In the genomic region with DNA sequence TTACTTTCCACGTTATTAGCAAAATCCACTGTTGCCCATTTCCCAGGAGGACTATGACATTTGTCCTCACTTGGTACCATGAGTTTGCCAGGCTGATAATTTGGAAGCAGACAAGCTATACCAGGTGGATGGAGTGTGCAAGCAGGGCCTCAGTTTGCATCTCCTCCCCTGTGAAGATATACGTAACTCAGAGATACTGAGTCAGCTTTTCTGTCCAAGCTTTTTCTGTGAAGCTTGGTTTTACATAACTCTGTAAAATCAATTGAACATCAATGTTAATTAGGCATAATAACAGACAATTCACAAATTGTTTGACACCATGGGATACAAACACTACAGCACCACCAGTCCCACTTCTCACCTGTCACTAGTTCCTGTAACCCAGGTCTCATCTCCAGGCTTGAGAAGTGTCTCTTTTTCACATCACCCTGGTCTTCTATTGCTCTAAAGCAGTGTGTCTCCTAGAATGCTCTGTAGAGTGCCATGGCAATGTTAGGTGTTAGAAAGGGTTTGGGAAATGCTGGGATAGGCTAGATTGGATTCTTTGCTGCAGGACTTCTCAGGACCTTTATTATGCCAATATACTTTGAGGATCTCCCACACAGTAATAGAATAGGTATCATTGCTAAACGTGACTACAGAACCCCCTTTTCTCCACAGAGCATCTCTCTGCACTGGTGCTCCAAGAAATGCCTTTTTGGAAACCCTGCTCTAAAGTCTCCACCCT, we compare ENCODE assay signal across 25 cellular contexts. TPM values are rescaled to one million over a fixed set of nuclear protein-coding genes. Genes with fewer than 3 reads are reported as not detected.
DNase-seq lines count a peak whose midpoint lies in the region; ATAC-seq, FAIRE-seq and TF ChIP-seq lines count a peak whose summit lies in the region.
"Had no signal": no experiment of that assay in that cellular context is flagged by ENCODE, and none has a peak within 500 bp of the region (broad histone marks: within the 10 kb centered on the region; RNA-seq: fewer than 3 reads in every experiment).

No MANE protein-coding gene starts in this region.

- TF ChIP-seq POLR2A in HepG2 (IDR thresholded peaks at IDR 0.05; ENCODE audit: insufficient read depth in 1 of 2, low read depth in 2 of 2, low read length in 2 of 2) (no peak), right lobe of liver (IDR thresholded peaks at IDR 0.05) (no peak), Peyer's patch (IDR thresholded peaks at IDR 0.05) (no peak)

- in situ Hi-C loops in HepG2 (cut with HindIII; ENCODE audit: extremely low pct_ligation_motif_present, low pct_unique_long_range_greater_than_20kb): no loop called here

- TF ChIP-seq RAD21 in HepG2 (CRISPR knock-in tag; IDR thresholded peaks at IDR 0.05): no peak

- H3K27me3 Mint-ChIP-seq in brain: peaks cover 8% of the 10 kb centered on the region
- H3K27me3 Mint-ChIP-seq in nephron progenitor cell (ENCODE audit: low read depth, poor library complexity): peaks cover 44% of the 10 kb centered on the region
- peaks cover 4% of the 10 kb centered on the region for H3K27me3 Mint-ChIP-seq in chondrocyte (ENCODE audit: low read depth)

- no TSS peak for BruUV-seq in HepG2 (replicated peaks; lab: Mats Ljungman, UMichigan)

- H3K9me3 Mint-ChIP-seq in brain: peaks cover 0 to 14% (median 6%) of the 10 kb centered on the region in 5 experiments
- peaks cover 8% of the 10 kb centered on the region for H3K9me3 Mint-ChIP-seq in nephron progenitor cell
- no peaks in the 10 kb centered on the region for H3K9me3 Mint-ChIP-seq in chondrocyte (ENCODE audit: low read depth)
- H3K9me3 Mint-ChIP-seq: GM23338, HFFc6 had no signal

- no peak overlapping the region for H3K9ac ChIP-seq in HepG2 (ENCODE audit: insufficient read depth, low read depth, low read length)
- H3K9ac ChIP-seq: BLaER1 had no signal

- H3K9me3 ChIP-seq in HepG2 (ENCODE audit: low read length) (no peaks in the 10 kb centered on the region), right lobe of liver (no peaks in the 10 kb centered on the region), Peyer's patch (peaks cover 0 to 3% (median 0%) of the 10 kb centered on the region in 4 donors)

- peak overlapping the region in 1 of 5 experiments; percentile 14 for H3K4me3 Mint-ChIP-seq in brain
- H3K4me3 Mint-ChIP-seq in nephron progenitor cell: no peak overlapping the region
- H3K4me3 Mint-ChIP-seq in chondrocyte (ENCODE audit: unreplicated experiment): no peak overlapping the region
- H3K4me3 Mint-ChIP-seq: CD14-positive monocyte; CD4-positive, alpha-beta memory T cell; GM23338; HFFc6; IgD-negative memory B cell had no signal

- WGBS in HepG2 (ENCODE audit: low lambda C conversion rate): 35% methylated on average over 3 of the region's 3 CpGs
- 82% methylated on average over 3 of the region's 3 CpGs for WGBS in right lobe of liver (ENCODE audit: insufficient coverage, low coverage, low lambda C conversion rate, missing lambda C conversion rate)

- H3K79me2 ChIP-seq in HepG2 (ENCODE audit: insufficient read depth, low read length): no peaks in the 10 kb centered on the region

- H2AFZ ChIP-seq in HepG2 (ENCODE audit: low read length): no peak overlapping the region
- H2AFZ ChIP-seq: GM23338 had no signal

- no peak for ATAC-seq in HepG2
- ATAC-seq in right lobe of liver: no peak
- ATAC-seq: GM12878 had no signal

- intact Hi-C loops in HepG2 (cut with micrococcal nuclease; ENCODE audit: unreplicated experiment): no loop called here
- intact Hi-C loops in right lobe of liver (cut with DNase I): no loop called here

- TF ChIP-seq EP300 in HepG2 (IDR thresholded peaks at IDR 0.05; ENCODE audit: low read depth in 2 of 2, low read length in 2 of 2): no peak
- TF ChIP-seq EP300 in HepG2 (CRISPR knock-in tag; IDR thresholded peaks at IDR 0.05; ENCODE audit: borderline replicate concordance): no peak

- no peaks in the 10 kb centered on the region; a peak in 2 of 5 replicates for H3K27me3 ChIP-seq in HepG2 (ENCODE audit: control insufficient read depth in 1 of 2, insufficient read depth in 2 of 2, low read length in 2 of 2)
- H3K27me3 ChIP-seq in right lobe of liver: no peaks in the 10 kb centered on the region
- H3K27me3 ChIP-seq in Peyer's patch: no peaks in the 10 kb centered on the region
- H3K27me3 ChIP-seq: BLaER1 had no signal

- no peak overlapping the region for H3K4me2 ChIP-seq in HepG2 (ENCODE audit: low read depth, low read length)
- H3K4me2 ChIP-seq: BLaER1, GM23338 had no signal

- H3K4me3 ChIP-seq in HepG2 (replicated peaks in 1 of 3; ENCODE audit: insufficient read depth in 1 of 3, low read depth in 2 of 3, low read length in 3 of 3): no peak overlapping the region
- no peak overlapping the region for H3K4me3 ChIP-seq in right lobe of liver
- H3K4me3 ChIP-seq in Peyer's patch: no peak overlapping the region
- H3K4me3 ChIP-seq: BLaER1, GM12878, GM23338 had no signal

- H3K36me3 Mint-ChIP-seq in brain (no peaks in the 10 kb centered on the region), nephron progenitor cell (ENCODE audit: low read depth) (no peaks in the 10 kb centered on the region), chondrocyte (ENCODE audit: low read depth) (peaks cover 2% of the 10 kb centered on the region)
- H3K36me3 Mint-ChIP-seq: CD4-positive, alpha-beta memory T cell; IgD-negative memory B cell had no signal

- H3K4me1 Mint-ChIP-seq in brain (peaks cover 10% of the 10 kb centered on the region), nephron progenitor cell (peaks cover 8% of the 10 kb centered on the region), chondrocyte (ENCODE audit: low read depth) (peaks cover 4% of the 10 kb centered on the region)
- H3K4me1 Mint-ChIP-seq: CD14-positive monocyte; CD4-positive, alpha-beta memory T cell; GM23338; IgD-negative memory B cell had no signal

- H3K27ac ChIP-seq in HepG2 (ENCODE audit: extremely low read length, insufficient read depth, low read length) (no peak overlapping the region), right lobe of liver (no peak overlapping the region), Peyer's patch (no peak overlapping the region)
- H3K27ac ChIP-seq: 22Rv1, BLaER1, HL-60 had no signal

- peaks cover 21% of the 10 kb centered on the region for H3K4me1 ChIP-seq in HepG2 (ENCODE audit: insufficient read depth, low read length)
- no peaks in the 10 kb centered on the region for H3K4me1 ChIP-seq in right lobe of liver
- H3K4me1 ChIP-seq in Peyer's patch: no peaks in the 10 kb centered on the region
- H3K4me1 ChIP-seq: BLaER1 had no signal

- CTCF ChIA-PET in HepG2 (lab: Yijun Ruan, JAX; ENCODE audit: low intra/inter-chr PET ratio, low total read pairs): no interaction called here

- H3K36me3 ChIP-seq in HepG2 (replicated peaks in 1 of 2; ENCODE audit: control insufficient read depth in 1 of 2, insufficient read depth in 2 of 2, low read length in 2 of 2): no peaks in the 10 kb centered on the region
- H3K36me3 ChIP-seq in right lobe of liver: no peaks in the 10 kb centered on the region
- H3K36me3 ChIP-seq in Peyer's patch: no peaks in the 10 kb centered on the region
- H3K36me3 ChIP-seq: BLaER1 had no signal

- no peak for DNase-seq in HepG2 (ENCODE audit: low spot score)
- no peak for DNase-seq in right lobe of liver
- DNase-seq in nephron progenitor cell: no peak
- no peak for DNase-seq in chondrocyte (ENCODE audit: low spot score)
- DNase-seq in NCI-H1694 treated with DMSO at 0.1 percent for 48 hours (lab: John Stamatoyannopoulos, UW): no peak
- DNase-seq in Peyer's patch: no peak
- DNase-seq: CD4-positive, alpha-beta memory T cell; DMS 273 treated with DMSO at 0.1 percent for 48 hours; DND-41; HCEC 1CT had no signal

- H3K27ac Mint-ChIP-seq in brain: peak overlapping the region in 3 of 5 experiments; percentile 21 to 85 (median 25)
- peak overlapping the region; percentile 34 for H3K27ac Mint-ChIP-seq in nephron progenitor cell
- H3K27ac Mint-ChIP-seq in chondrocyte (ENCODE audit: unreplicated experiment): no peak overlapping the region
- H3K27ac Mint-ChIP-seq: CD14-positive monocyte; CD4-positive, alpha-beta memory T cell; GM23338; HFFc6 had no signal

- TF ChIP-seq CTCF in HepG2 (CRISPR knock-in tag; IDR thresholded peaks at IDR 0.05): no peak
- TF ChIP-seq CTCF in right lobe of liver (IDR thresholded peaks at IDR 0.05): no peak
- no peak for TF ChIP-seq CTCF in brain (conservative IDR thresholded peaks at IDR 0.05)
- no peak for TF ChIP-seq CTCF in nephron progenitor cell (IDR thresholded peaks at IDR 0.05)
- TF ChIP-seq CTCF in chondrocyte (IDR thresholded peaks at IDR 0.05): no peak
- no peak for TF ChIP-seq CTCF in Peyer's patch (IDR thresholded peaks at IDR 0.05)

- POLR2A ChIA-PET in HepG2 (lab: Yijun Ruan, JAX): no interaction called here

- no peaks in the 10 kb centered on the region for H4K20me1 ChIP-seq in HepG2 (ENCODE audit: insufficient read depth, low read length)
- H4K20me1 ChIP-seq: BLaER1 had no signal

- no peak for FAIRE-seq in HepG2 (lab: Jason Lieb, UNC)
- FAIRE-seq: GM12878, GM19239, H54 had no signal

RNA-seq across cellular contexts. Expression of a gene that starts 13.7 kb away (rescaled TPM):
- not detected in 2 replicates for total RNA-seq in HepG2 (2016; rRNA removed; fragmentation: Illumina TruSeq; extraction: Trizol)
- not detected in 2 replicates for total RNA-seq in HepG2 (2016; cell fraction: cytosol; rRNA removed; fragmentation: Illumina TruSeq; extraction: Trizol; ENCODE audit: low read depth)
- not detected in 2 replicates for total RNA-seq in HepG2 (2016; cell fraction: insoluble cytoplasmic fraction; rRNA removed; fragmentation: Illumina TruSeq; extraction: Trizol)
- total RNA-seq in HepG2 (2016; cell fraction: membrane; rRNA removed; fragmentation: Illumina TruSeq; extraction: Trizol): not detected in 2 replicates
- not detected in 2 replicates for total RNA-seq in HepG2 (2016; cell fraction: nucleus; rRNA removed; fragmentation: Illumina TruSeq; extraction: Trizol)
- polyA plus RNA-seq in HepG2 (2011; rRNA removed): 0.09 and 0.17 TPM in 2 replicates
- polyA plus RNA-seq in HepG2 (2011; cell fraction: cytosol; rRNA removed): 0.08 TPM in 1 of 2 replicates, not detected in the other
- polyA plus RNA-seq in HepG2 (2011; cell fraction: nucleus; rRNA removed): not detected in 2 replicates
- not detected in 2 replicates for polyA plus RNA-seq in HepG2 (2012)
- not detected in 2 replicates for polyA plus RNA-seq in HepG2 (2016; cell fraction: cytosol; fragmentation: Illumina TruSeq; extraction: Trizol; ENCODE audit: low read depth)
- not detected in 2 replicates for polyA plus RNA-seq in HepG2 (2016; cell fraction: insoluble cytoplasmic fraction; fragmentation: Illumina TruSeq; extraction: Trizol; ENCODE audit: low read depth)
- polyA plus RNA-seq in HepG2 (2016; cell fraction: membrane; fragmentation: Illumina TruSeq; extraction: Trizol; ENCODE audit: low read depth): not detected in 2 replicates
- not detected in 2 replicates for polyA plus RNA-seq in HepG2 (2016; cell fraction: nucleus; fragmentation: Illumina TruSeq; extraction: Trizol; ENCODE audit: insufficient read depth, low read depth)
- not detected in 2 replicates for polyA minus RNA-seq in HepG2 (2011; rRNA and poly(A)+ RNA removed; ENCODE audit: low replicate concordance)
- polyA minus RNA-seq in HepG2 (2011; cell fraction: cytosol; rRNA and poly(A)+ RNA removed): not detected in 2 replicates
- polyA minus RNA-seq in HepG2 (2011; cell fraction: nucleus; rRNA and poly(A)+ RNA removed): 0.77 and 0.87 TPM in 2 replicates
- under 1 TPM; 0.07 to 0.27 (median 0.19) TPM for total RNA-seq in right lobe of liver
- 0.78 TPM for polyA plus RNA-seq in brain (ENCODE audit: insufficient read depth, low read depth, low replicate concordance)
- total RNA-seq in chondrocyte: not detected in 3 replicates
- 1 to 10 TPM in 2 of 4 donors, under 1 TPM in 1, not detected in 1; 0.80 to 2.5 (median 2.3) TPM for total RNA-seq in Peyer's patch
- total RNA-seq: A673; CD4-positive, alpha-beta memory T cell; G401; GM12878; GM23338; HFFc6; HT1080 had no signal
- polyA plus RNA-seq: AG04450; CD4-positive, alpha-beta memory T cell; GM12878; IgD-negative memory B cell had no signal

RNA-seq across cellular contexts. Expression of a gene that starts 20.9 kb away (rescaled TPM):
- total RNA-seq in HepG2 (2016; rRNA removed; fragmentation: Illumina TruSeq; extraction: Trizol) (310 and 642 TPM in 2 replicates), right lobe of liver (1,000 to 10,000 TPM; 4,975 to 8,539 (median 5,621) TPM), chondrocyte (10.7 to 30.1 TPM (median 29.3 TPM) in 3 replicates), Peyer's patch (1 to 10 TPM in 2 of 4 donors, not detected in 2; 1.7 to 3.9 TPM)
- total RNA-seq in HepG2 (2016; cell fraction: cytosol; rRNA removed; fragmentation: Illumina TruSeq; extraction: Trizol; ENCODE audit: low read depth): 113 and 138 TPM in 2 replicates
- 301 and 640 TPM in 2 replicates for total RNA-seq in HepG2 (2016; cell fraction: insoluble cytoplasmic fraction; rRNA removed; fragmentation: Illumina TruSeq; extraction: Trizol)
- 174 and 205 TPM in 2 replicates for total RNA-seq in HepG2 (2016; cell fraction: membrane; rRNA removed; fragmentation: Illumina TruSeq; extraction: Trizol)
- total RNA-seq in HepG2 (2016; cell fraction: nucleus; rRNA removed; fragmentation: Illumina TruSeq; extraction: Trizol): 588 and 712 TPM in 2 replicates
- polyA plus RNA-seq in HepG2 (2011; rRNA removed) (931 and 1,080 TPM in 2 replicates), brain (ENCODE audit: insufficient read depth, low read depth, low replicate concordance) (22.2 TPM)
- 1,361 and 1,403 TPM in 2 replicates for polyA plus RNA-seq in HepG2 (2011; cell fraction: cytosol; rRNA removed)
- 575 and 645 TPM in 2 replicates for polyA plus RNA-seq in HepG2 (2011; cell fraction: nucleus; rRNA removed)
- 1,685 and 1,730 TPM in 2 replicates for polyA plus RNA-seq in HepG2 (2012)
- polyA plus RNA-seq in HepG2 (2016; cell fraction: cytosol; fragmentation: Illumina TruSeq; extraction: Trizol; ENCODE audit: low read depth): 301 and 378 TPM in 2 replicates
- 671 and 691 TPM in 2 replicates for polyA plus RNA-seq in HepG2 (2016; cell fraction: insoluble cytoplasmic fraction; fragmentation: Illumina TruSeq; extraction: Trizol; ENCODE audit: low read depth)
- 336 and 408 TPM in 2 replicates for polyA plus RNA-seq in HepG2 (2016; cell fraction: membrane; fragmentation: Illumina TruSeq; extraction: Trizol; ENCODE audit: low read depth)
- polyA plus RNA-seq in HepG2 (2016; cell fraction: nucleus; fragmentation: Illumina TruSeq; extraction: Trizol; ENCODE audit: insufficient read depth, low read depth): 1,909 and 2,130 TPM in 2 replicates
- 0.19 and 898 TPM in 2 replicates for polyA minus RNA-seq in HepG2 (2011; rRNA and poly(A)+ RNA removed; ENCODE audit: low replicate concordance)
- 385 and 416 TPM in 2 replicates for polyA minus RNA-seq in HepG2 (2011; cell fraction: cytosol; rRNA and poly(A)+ RNA removed)
- 128 and 176 TPM in 2 replicates for polyA minus RNA-seq in HepG2 (2011; cell fraction: nucleus; rRNA and poly(A)+ RNA removed)
- total RNA-seq: A673; CD4-positive, alpha-beta memory T cell; G401; HFFc6 had no signal
- polyA plus RNA-seq: AG04450; CD4-positive, alpha-beta memory T cell; GM12878; IgD-negative memory B cell had no signal

RNA-seq across cellular contexts. Expression of a gene that starts 32.2 kb away (rescaled TPM):
- 0.39 and 0.64 TPM in 2 replicates for total RNA-seq in HepG2 (2016; rRNA removed; fragmentation: Illumina TruSeq; extraction: Trizol)
- total RNA-seq in HepG2 (2016; cell fraction: cytosol; rRNA removed; fragmentation: Illumina TruSeq; extraction: Trizol; ENCODE audit: low read depth): 0.18 TPM in 1 of 2 replicates, not detected in the other
- total RNA-seq in HepG2 (2016; cell fraction: insoluble cytoplasmic fraction; rRNA removed; fragmentation: Illumina TruSeq; extraction: Trizol): 0.43 and 0.73 TPM in 2 replicates
- 0.21 and 0.68 TPM in 2 replicates for total RNA-seq in HepG2 (2016; cell fraction: membrane; rRNA removed; fragmentation: Illumina TruSeq; extraction: Trizol)
- total RNA-seq in HepG2 (2016; cell fraction: nucleus; rRNA removed; fragmentation: Illumina TruSeq; extraction: Trizol): not detected in 2 replicates
- polyA plus RNA-seq in HepG2 (2011; rRNA removed): not detected in 2 replicates
- polyA plus RNA-seq in HepG2 (2011; cell fraction: cytosol; rRNA removed): not detected in 2 replicates
- not detected in 2 replicates for polyA plus RNA-seq in HepG2 (2011; cell fraction: nucleus; rRNA removed)
- 0.28 and 0.43 TPM in 2 replicates for polyA plus RNA-seq in HepG2 (2012)
- polyA plus RNA-seq in HepG2 (2016; cell fraction: cytosol; fragmentation: Illumina TruSeq; extraction: Trizol; ENCODE audit: low read depth): 0.46 and 1.3 TPM in 2 replicates
- 0.23 and 0.49 TPM in 2 replicates for polyA plus RNA-seq in HepG2 (2016; cell fraction: insoluble cytoplasmic fraction; fragmentation: Illumina TruSeq; extraction: Trizol; ENCODE audit: low read depth)
- 0.21 and 0.65 TPM in 2 replicates for polyA plus RNA-seq in HepG2 (2016; cell fraction: membrane; fragmentation: Illumina TruSeq; extraction: Trizol; ENCODE audit: low read depth)
- polyA plus RNA-seq in HepG2 (2016; cell fraction: nucleus; fragmentation: Illumina TruSeq; extraction: Trizol; ENCODE audit: insufficient read depth, low read depth): 0.27 TPM in 1 of 2 replicates, not detected in the other
- not detected in 2 replicates for polyA minus RNA-seq in HepG2 (2011; rRNA and poly(A)+ RNA removed; ENCODE audit: low replicate concordance)
- polyA minus RNA-seq in HepG2 (2011; cell fraction: cytosol; rRNA and poly(A)+ RNA removed): not detected in 2 replicates
- polyA minus RNA-seq in HepG2 (2011; cell fraction: nucleus; rRNA and poly(A)+ RNA removed): 0.12 TPM in 1 of 2 replicates, not detected in the other
- not detected for total RNA-seq in right lobe of liver
- not detected for polyA plus RNA-seq in brain (ENCODE audit: insufficient read depth, low read depth, low replicate concordance)
- total RNA-seq in chondrocyte: not detected in 3 replicates
- total RNA-seq in Peyer's patch: not detected
- total RNA-seq: A673; CD4-positive, alpha-beta memory T cell; G401; GM12878; GM23338; HFFc6; HT1080 had no signal
- polyA plus RNA-seq: AG04450; CD14-positive monocyte; CD4-positive, alpha-beta memory T cell; GM12878; IgD-negative memory B cell had no signal
